In genomic region chr5:133967715-133968056, GRCh38 we compare ENCODE assay signal across 8 cellular contexts. TPM values are rescaled to one million over a fixed set of nuclear protein-coding genes. Genes with fewer than 3 reads are reported as not detected.
A peak's percentile ranks its signal among the peaks of the same experiment; 100 is the strongest.
DNase-seq lines count a peak whose midpoint lies in the region; ATAC-seq and TF ChIP-seq lines count a peak whose summit lies in the region.

No MANE protein-coding gene starts in this region.

- H3K4me1 Mint-ChIP-seq in CD4-positive, CD25-positive, alpha-beta regulatory T cell, result peaks cover 24 to 67% (median 45%) of the 10 kb centered on the region in 4 donors

- H3K4me3 ChIP-seq in CD4-positive, CD25-positive, alpha-beta regulatory T cell (ENCODE audit: low read depth, low read length), result peak overlapping the region; percentile 98
- H3K4me3 ChIP-seq in lower leg skin (ENCODE audit: low read depth, poor library complexity, severe bottlenecking) (peak overlapping the region; percentile 80), tibial nerve (peak overlapping the region; percentile 76 to 82 (median 78))

- peak in 1 of 3 donors; percentile 20 for DNase-seq in CD4-positive, CD25-positive, alpha-beta regulatory T cell
- DNase-seq in MV-4-11 (lab: John Stamatoyannopoulos, UW), result peak; percentile 12
- DNase-seq in central memory CD4-positive, alpha-beta T cell, result peak; percentile 5
- no peak for DNase-seq in lower leg skin (ENCODE audit: low spot score in 2 of 2)
- no peak for DNase-seq in tibial nerve (ENCODE audit: low spot score in 2 of 2)
- DNase-seq in T1000 (lab: John Stamatoyannopoulos, UW), result no peak
- DNase-seq in NOMO-1 treated with dmso at 0.1 percent for 144 hours (lab: John Stamatoyannopoulos, UW; ENCODE audit: unreplicated experiment), result no peak
- no peak for DNase-seq in SHP77 treated with DMSO at 0.1 percent for 48 hours (lab: John Stamatoyannopoulos, UW)

- peak overlapping the region; percentile 6 to 99 (median 99) for H3K27ac Mint-ChIP-seq in CD4-positive, CD25-positive, alpha-beta regulatory T cell

- peaks cover 3% of the 10 kb centered on the region for H3K36me3 ChIP-seq in CD4-positive, CD25-positive, alpha-beta regulatory T cell (ENCODE audit: control insufficient read depth, insufficient read depth, low read length)
- peaks cover 0 to 20% (median 0%) of the 10 kb centered on the region in 3 donors for H3K36me3 ChIP-seq in tibial nerve

- no peaks in the 10 kb centered on the region for H3K9me3 ChIP-seq in CD4-positive, CD25-positive, alpha-beta regulatory T cell (ENCODE audit: control insufficient read depth in 2 of 2, low read length in 2 of 2)
- no peaks in the 10 kb centered on the region for H3K9me3 ChIP-seq in tibial nerve

- TF ChIP-seq CTCF in lower leg skin (IDR thresholded peaks at IDR 0.05) (no peak), tibial nerve (IDR thresholded peaks at IDR 0.05) (no peak)

- peak overlapping the region; percentile 91 to 99 (median 97) for H3K4me3 Mint-ChIP-seq in CD4-positive, CD25-positive, alpha-beta regulatory T cell

- TF ChIP-seq POLR2A in lower leg skin (IDR thresholded peaks at IDR 0.05) (no peak), tibial nerve (IDR thresholded peaks at IDR 0.05) (no peak)

- peaks cover 10% of the 10 kb centered on the region for H3K36me3 Mint-ChIP-seq in CD4-positive, CD25-positive, alpha-beta regulatory T cell

- intact Hi-C loops in lower leg skin (cut with DNase I; ENCODE audit: low total_unique reads), result no loop called here

- 0 to 4% methylated on average over 6 of the region's 6 CpGs for WGBS in lower leg skin, 2 donors
- 3 to 6% methylated on average over 6 of the region's 6 CpGs for WGBS in tibial nerve, 2 donors

- TF ChIP-seq EP300 in tibial nerve (IDR thresholded peaks at IDR 0.05), result no peak

- ATAC-seq in CD4-positive, CD25-positive, alpha-beta regulatory T cell (ENCODE audit: low read depth in 2 of 2), result no peak

- peaks cover 20% of the 10 kb centered on the region for H3K4me1 ChIP-seq in CD4-positive, CD25-positive, alpha-beta regulatory T cell (ENCODE audit: control insufficient read depth, insufficient read depth, low read length, poor library complexity, severe bottlenecking)
- peaks cover 0 to 48% (median 17%) of the 10 kb centered on the region in 4 donors for H3K4me1 ChIP-seq in tibial nerve

- no peaks in the 10 kb centered on the region for H3K9me3 Mint-ChIP-seq in CD4-positive, CD25-positive, alpha-beta regulatory T cell

- H3K27me3 ChIP-seq in CD4-positive, CD25-positive, alpha-beta regulatory T cell (ENCODE audit: control insufficient read depth, insufficient read depth, low read length), result no peaks in the 10 kb centered on the region
- no peaks in the 10 kb centered on the region for H3K27me3 ChIP-seq in tibial nerve

- H3K27me3 Mint-ChIP-seq in CD4-positive, CD25-positive, alpha-beta regulatory T cell, result no peaks in the 10 kb centered on the region

- H3K27ac ChIP-seq in CD4-positive, CD25-positive, alpha-beta regulatory T cell (ENCODE audit: insufficient read depth, low read length, poor library complexity, severe bottlenecking), result peak overlapping the region; percentile 85
- H3K27ac ChIP-seq in tibial nerve, result peak overlapping the region; percentile 90 to 98 (median 96)

RNA-seq across cellular contexts. Expression of gene C5orf15, which starts 0.7 kb away (rescaled TPM):
- 12.9 TPM for total RNA-seq in CD4-positive, CD25-positive, alpha-beta regulatory T cell
- 10 to 100 TPM; 24.0 to 34.8 (median 26.8) TPM for polyA plus RNA-seq in CD4-positive, CD25-positive, alpha-beta regulatory T cell
- total RNA-seq in lower leg skin (10 to 100 TPM; 26.0 to 64.8 (median 35.4) TPM), tibial nerve (10 to 100 TPM; 27.6 to 34.3 (median 32.9) TPM)

RNA-seq across cellular contexts. Expression of gene VDAC1, which starts 37.1 kb away (rescaled TPM):
- total RNA-seq in CD4-positive, CD25-positive, alpha-beta regulatory T cell, result 56.0 TPM
- polyA plus RNA-seq in CD4-positive, CD25-positive, alpha-beta regulatory T cell, result 100 to 1,000 TPM in 2 of 4 donors, 10 to 100 TPM in 2; 85.4 to 104 (median 97.6) TPM
- total RNA-seq in lower leg skin (100 to 1,000 TPM; 113 to 159 (median 145) TPM), tibial nerve (100 to 1,000 TPM in 1 of 4 donors, 10 to 100 TPM in 3; 64.7 to 103 (median 71.9) TPM)

Comparison
In these comparisons a context has a peak if more than half of its experiments do, and no peak if none do; other contexts are left out.
1. DNase-seq: peak in MV-4-11 (single experiment) and central memory CD4-positive, alpha-beta T cell (single experiment); none in lower leg skin (0 of 2), tibial nerve (0 of 2), T1000 (single experiment), NOMO-1 treated with dmso at 0.1 percent for 144 hours (single experiment) and SHP77 treated with DMSO at 0.1 percent for 48 hours (single experiment).
2. Peak in every context shown above with its lines, with median percentiles within 50 percentile points of each other: H3K4me3 ChIP-seq.